Comparison of ENCODE assay signal across 8 cellular contexts in the genomic region with DNA sequence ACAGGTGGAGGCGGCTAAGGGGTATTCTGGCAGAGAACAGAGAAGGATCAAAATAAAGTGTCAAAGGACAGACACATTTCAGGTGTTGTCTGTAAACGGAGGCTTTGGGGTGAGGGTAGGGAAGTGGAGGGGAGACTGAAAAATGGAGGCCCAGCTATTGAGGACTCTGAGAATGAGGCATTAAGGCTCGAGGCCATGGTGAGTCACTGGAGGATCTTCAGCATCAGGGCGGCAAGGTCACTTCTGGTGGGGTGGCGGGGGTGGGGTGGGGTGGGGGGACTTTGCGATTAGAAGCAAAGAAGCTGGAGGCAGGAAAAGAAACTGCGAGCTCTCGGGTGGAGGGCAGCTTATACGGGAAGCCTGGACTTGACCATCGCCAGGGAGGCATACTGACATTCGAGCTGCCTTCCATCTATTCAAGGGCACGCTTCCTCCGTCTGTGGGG. TPM values are rescaled to one million over a fixed set of nuclear protein-coding genes. Genes with fewer than 3 reads are reported as not detected.
A peak's percentile ranks its signal among the peaks of the same experiment; 100 is the strongest.
DNase-seq lines count a peak whose midpoint lies in the region; ATAC-seq and TF ChIP-seq lines count a peak whose summit lies in the region.

No MANE protein-coding gene starts in this region.

- H3K9me2 ChIP-seq in GM23338 (ENCODE audit: insufficient read depth) = no peaks in the 10 kb centered on the region

- CTCF ChIA-PET in WTC11 (lab: Charles Lee) = interaction anchor here (0.9 to 1.5 kb wide), 2 partner anchors 137 to 250 kb away, joined by 3 to 5 read pairs; no protein-coding TSS in a partner anchor

- no peaks in the 10 kb centered on the region for H3K4me1 ChIP-seq in GM23338 (ENCODE audit: insufficient read depth)

- H3K79me2 ChIP-seq in GM23338 (replicated peaks; ENCODE audit: insufficient read depth) = no peaks in the 10 kb centered on the region

- H4K20me1 ChIP-seq in GM23338 (replicated peaks; ENCODE audit: insufficient read depth) = peaks cover 4% of the 10 kb centered on the region

- H3K4me1 Mint-ChIP-seq in GM23338 (peaks cover 8% of the 10 kb centered on the region), WTC11 (peaks cover 8% of the 10 kb centered on the region), osteocyte (ENCODE audit: unreplicated experiment) (peaks cover 15% of the 10 kb centered on the region)

- H3K36me3 Mint-ChIP-seq in GM23338 (ENCODE audit: low read depth) (no peaks in the 10 kb centered on the region; the same call in 2 of the 3 replicates), WTC11 (no peaks in the 10 kb centered on the region), osteocyte (ENCODE audit: unreplicated experiment) (no peaks in the 10 kb centered on the region)

- peak overlapping the region; percentile 87 for H3K4me2 ChIP-seq in GM23338

- H3K36me3 ChIP-seq in GM23338 (ENCODE audit: insufficient read depth) = no peaks in the 10 kb centered on the region

- H3K27ac ChIP-seq in GM23338 (ENCODE audit: low read depth) = no peak overlapping the region

- H3K27me3 ChIP-seq in GM23338 (ENCODE audit: insufficient read depth) = peaks cover 83% of the 10 kb centered on the region

- peaks cover 53% of the 10 kb centered on the region for H3K27me3 Mint-ChIP-seq in GM23338 (ENCODE audit: insufficient read depth, low read depth, poor library complexity)
- peaks cover 91% of the 10 kb centered on the region for H3K27me3 Mint-ChIP-seq in WTC11 (ENCODE audit: low read depth)
- H3K27me3 Mint-ChIP-seq in osteocyte (ENCODE audit: unreplicated experiment) = no peaks in the 10 kb centered on the region

- H3K27ac Mint-ChIP-seq in GM23338 (no peak overlapping the region), WTC11 (no peak overlapping the region), osteocyte (ENCODE audit: unreplicated experiment) (peak overlapping the region; percentile 83)

- DNase-seq in 8988T = peak; percentile 17
- DNase-seq in GM23338 (ENCODE audit: low spot score) = no peak
- no peak for DNase-seq in WTC11 (ENCODE audit: low spot score)
- DNase-seq in fibroblast of mammary gland (ENCODE audit: low read depth) = peak; percentile 64
- DNase-seq in osteocyte (ENCODE audit: extremely low spot score, unreplicated experiment) = no peak
- no peak for DNase-seq in AML-193 (lab: John Stamatoyannopoulos, UW)

- peak; percentile 9; the same call in 2 of the 3 replicates for ATAC-seq in GM23338
- ATAC-seq in WTC11 = peak; percentile 9
- no peak for ATAC-seq in HG02571 (IDR thresholded peaks at IDR 0.05; ENCODE audit: unreplicated experiment)
- ATAC-seq in GM18511 (IDR thresholded peaks at IDR 0.05; ENCODE audit: unreplicated experiment) = no peak

- no peak for TF ChIP-seq CTCF in GM23338 (conservative IDR thresholded peaks at IDR 0.05; ENCODE audit: low read depth in 2 of 2)
- TF ChIP-seq CTCF in WTC11 (IDR thresholded peaks at IDR 0.05) = no peak
- TF ChIP-seq CTCF in fibroblast of mammary gland (conservative IDR thresholded peaks at IDR 0.05; ENCODE audit: control insufficient read depth, insufficient read depth, low read depth, low read length) = no peak
- TF ChIP-seq CTCF in osteocyte (IDR thresholded peaks at IDR 0.05) = no peak

- H3K4me3 ChIP-seq in GM23338 (peak overlapping the region; percentile 66), fibroblast of mammary gland (ENCODE audit: control insufficient read depth, low read depth, low read length) (peak overlapping the region; percentile 65)

- H3K9me3 Mint-ChIP-seq in GM23338 (no peaks in the 10 kb centered on the region; the same call in 2 of the 3 replicates), WTC11 (no peaks in the 10 kb centered on the region), osteocyte (ENCODE audit: unreplicated experiment) (no peaks in the 10 kb centered on the region)

- H3F3A ChIP-seq in GM23338 (replicated peaks; ENCODE audit: low read depth) = no peaks in the 10 kb centered on the region

- POLR2A ChIA-PET in WTC11 (lab: Charles Lee) = interaction anchor here (0.5 kb wide), 1 partner anchor 338 kb away, joined by 4 read pairs; no protein-coding TSS in a partner anchor

- H2AFZ ChIP-seq in GM23338 = peak overlapping the region; percentile 93

- peak overlapping the region; percentile 70 for H3K4me3 Mint-ChIP-seq in GM23338
- H3K4me3 Mint-ChIP-seq in WTC11 = peak overlapping the region; percentile 64
- peak overlapping the region; percentile 76 for H3K4me3 Mint-ChIP-seq in osteocyte (ENCODE audit: unreplicated experiment)

TF ChIP-seq in GM23338, 12 proteins besides CTCF, POLR2A, EP300 and RAD21:
- TF ChIP-seq POLR2AphosphoS5 (IDR thresholded peaks at IDR 0.05; ENCODE audit: low read depth) = no peak
- TF ChIP-seq JUNB (IDR thresholded peaks at IDR 0.05; ENCODE audit: unreplicated experiment) = no peak
- TF ChIP-seq EZH2 (IDR thresholded peaks at IDR 0.05; ENCODE audit: low read depth, unreplicated experiment) = no peak
- TF ChIP-seq, protein P1, sequence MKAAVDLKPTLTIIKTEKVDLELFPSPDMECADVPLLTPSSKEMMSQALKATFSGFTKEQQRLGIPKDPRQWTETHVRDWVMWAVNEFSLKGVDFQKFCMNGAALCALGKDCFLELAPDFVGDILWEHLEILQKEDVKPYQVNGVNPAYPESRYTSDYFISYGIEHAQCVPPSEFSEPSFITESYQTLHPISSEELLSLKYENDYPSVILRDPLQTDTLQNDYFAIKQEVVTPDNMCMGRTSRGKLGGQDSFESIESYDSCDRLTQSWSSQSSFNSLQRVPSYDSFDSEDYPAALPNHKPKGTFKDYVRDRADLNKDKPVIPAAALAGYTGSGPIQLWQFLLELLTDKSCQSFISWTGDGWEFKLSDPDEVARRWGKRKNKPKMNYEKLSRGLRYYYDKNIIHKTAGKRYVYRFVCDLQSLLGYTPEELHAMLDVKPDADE (IDR thresholded peaks at IDR 0.05) = no peak

TF ChIP-seq in WTC11, 78 proteins besides CTCF, POLR2A, EP300 and RAD21:
- TF ChIP-seq FOXK1 (CRISPR knock-in tag; IDR thresholded peaks at IDR 0.05) = no peak
- TF ChIP-seq, protein P2, sequence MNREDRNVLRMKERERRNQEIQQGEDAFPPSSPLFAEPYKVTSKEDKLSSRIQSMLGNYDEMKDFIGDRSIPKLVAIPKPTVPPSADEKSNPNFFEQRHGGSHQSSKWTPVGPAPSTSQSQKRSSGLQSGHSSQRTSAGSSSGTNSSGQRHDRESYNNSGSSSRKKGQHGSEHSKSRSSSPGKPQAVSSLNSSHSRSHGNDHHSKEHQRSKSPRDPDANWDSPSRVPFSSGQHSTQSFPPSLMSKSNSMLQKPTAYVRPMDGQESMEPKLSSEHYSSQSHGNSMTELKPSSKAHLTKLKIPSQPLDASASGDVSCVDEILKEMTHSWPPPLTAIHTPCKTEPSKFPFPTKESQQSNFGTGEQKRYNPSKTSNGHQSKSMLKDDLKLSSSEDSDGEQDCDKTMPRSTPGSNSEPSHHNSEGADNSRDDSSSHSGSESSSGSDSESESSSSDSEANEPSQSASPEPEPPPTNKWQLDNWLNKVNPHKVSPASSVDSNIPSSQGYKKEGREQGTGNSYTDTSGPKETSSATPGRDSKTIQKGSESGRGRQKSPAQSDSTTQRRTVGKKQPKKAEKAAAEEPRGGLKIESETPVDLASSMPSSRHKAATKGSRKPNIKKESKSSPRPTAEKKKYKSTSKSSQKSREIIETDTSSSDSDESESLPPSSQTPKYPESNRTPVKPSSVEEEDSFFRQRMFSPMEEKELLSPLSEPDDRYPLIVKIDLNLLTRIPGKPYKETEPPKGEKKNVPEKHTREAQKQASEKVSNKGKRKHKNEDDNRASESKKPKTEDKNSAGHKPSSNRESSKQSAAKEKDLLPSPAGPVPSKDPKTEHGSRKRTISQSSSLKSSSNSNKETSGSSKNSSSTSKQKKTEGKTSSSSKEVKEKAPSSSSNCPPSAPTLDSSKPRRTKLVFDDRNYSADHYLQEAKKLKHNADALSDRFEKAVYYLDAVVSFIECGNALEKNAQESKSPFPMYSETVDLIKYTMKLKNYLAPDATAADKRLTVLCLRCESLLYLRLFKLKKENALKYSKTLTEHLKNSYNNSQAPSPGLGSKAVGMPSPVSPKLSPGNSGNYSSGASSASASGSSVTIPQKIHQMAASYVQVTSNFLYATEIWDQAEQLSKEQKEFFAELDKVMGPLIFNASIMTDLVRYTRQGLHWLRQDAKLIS (CRISPR knock-in tag; IDR thresholded peaks at IDR 0.05; ENCODE audit: borderline replicate concordance) = no peak

RNA-seq across cellular contexts. Expression of a gene that starts 58.4 kb away (rescaled TPM):
- 6.5 and 7.7 TPM in 2 replicates for total RNA-seq in GM23338 (2014; rRNA removed; shearing (Covaris generic))
- polyA plus RNA-seq in GM23338 (2016; fragmentation: Nextera tagmentation; extraction: Ambion mirVana) = 8.7 and 9.0 TPM in 2 replicates
- total RNA-seq in WTC11 (2021) = 5.1 to 5.7 TPM (median 5.2 TPM) in 3 replicates
- 27.8 and 31.2 TPM in 2 replicates for total RNA-seq in osteocyte

Comparison
In these comparisons a context has a peak if more than half of its experiments do, and no peak if none do; other contexts are left out.
1. DNase-seq: peak in 8988T (single experiment) and fibroblast of mammary gland (single experiment); none in GM23338 (single experiment), WTC11 (single experiment), osteocyte (single experiment) and AML-193 (0 of 2).
2. ATAC-seq: peak in GM23338 (single experiment) and WTC11 (single experiment); none in HG02571 (single experiment) and GM18511 (single experiment).
3. Peak in every context shown above with its lines, with median percentiles within 50 percentile points of each other: H3K4me3 Mint-ChIP-seq.